6 cellular contexts compared by ENCODE assay signal in the genomic region with DNA sequence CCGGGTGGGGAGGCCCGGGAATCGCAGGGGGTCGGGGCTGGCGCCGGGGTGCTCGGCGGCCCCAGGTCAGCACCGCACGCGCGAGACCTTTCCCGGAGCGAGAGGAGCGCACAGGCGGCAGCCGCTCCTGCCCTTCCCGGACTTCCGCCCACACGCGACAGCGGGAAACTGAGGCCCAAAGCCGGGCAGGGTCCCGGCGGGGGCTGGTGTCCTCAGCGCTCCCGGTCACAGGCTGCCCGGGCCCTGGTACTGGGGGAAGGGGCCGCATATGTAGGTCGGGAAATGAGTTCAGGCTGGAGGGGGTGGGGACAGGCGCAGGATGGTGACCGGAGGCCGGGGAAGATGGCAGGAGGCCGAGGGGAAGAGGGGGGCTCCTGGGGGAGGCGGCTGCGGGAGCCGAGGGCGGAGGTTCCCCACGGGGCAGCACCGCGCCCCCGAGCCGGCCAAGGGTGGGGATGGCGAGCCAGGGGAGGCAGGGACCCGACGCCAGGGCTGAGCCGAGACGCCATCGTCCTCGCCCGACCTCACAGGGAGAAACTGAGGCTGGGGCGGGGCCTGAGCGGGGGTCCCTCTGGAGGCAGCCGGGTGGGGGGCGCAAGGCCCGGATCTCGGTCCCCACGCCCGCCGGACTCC. TPM values are rescaled to one million over a fixed set of nuclear protein-coding genes. Genes with fewer than 3 reads are reported as not detected.
DNase-seq lines count a peak whose midpoint lies in the region; ATAC-seq and TF ChIP-seq lines count a peak whose summit lies in the region.

No MANE protein-coding gene starts in this region.

- peak overlapping the region; percentile 62 for H3K4me3 Mint-ChIP-seq in stimulated activated memory B cell treated with anti-CD40 and anti-IgM and Interleukin-4, amounts not matched to agents 10 μg/mL and 1 μg/mL and 100 μg/mL, for 72 hours

- ATAC-seq in stimulated activated memory B cell treated with anti-CD40 and anti-IgM and Interleukin-4, amounts not matched to agents 10 μg/mL and 1 μg/mL and 100 μg/mL, for 72 hours: no peak

- peaks cover 24% of the 10 kb centered on the region for H3K4me1 Mint-ChIP-seq in stimulated activated memory B cell treated with anti-CD40 and anti-IgM and Interleukin-4, amounts not matched to agents 10 μg/mL and 1 μg/mL and 100 μg/mL, for 72 hours

- no peaks in the 10 kb centered on the region for H3K36me3 Mint-ChIP-seq in stimulated activated memory B cell treated with anti-CD40 and anti-IgM and Interleukin-4, amounts not matched to agents 10 μg/mL and 1 μg/mL and 100 μg/mL, for 72 hours

- DNase-seq in DMS 273 (lab: John Stamatoyannopoulos, UW; ENCODE audit: unreplicated experiment) (peak; percentile 57), DMS 273 treated with DMSO at 0.1 percent for 48 hours (lab: John Stamatoyannopoulos, UW) (no peak), epithelial cell of proximal tubule (ENCODE audit: low read depth) (no peak), inferior parietal cortex (ENCODE audit: extremely low spot score) (no peak)
- DNase-seq in activated CD4-positive, CD25-positive, alpha-beta regulatory T cell treated with anti-CD3 and anti-CD28 coated beads, Interleukin-2, amount 50 U/mL, for 72 hours: no peak

- H3K27me3 Mint-ChIP-seq in stimulated activated memory B cell treated with anti-CD40 and anti-IgM and Interleukin-4, amounts not matched to agents 10 μg/mL and 1 μg/mL and 100 μg/mL, for 72 hours: peaks cover 22% of the 10 kb centered on the region

- TF ChIP-seq CTCF in epithelial cell of proximal tubule (conservative IDR thresholded peaks at IDR 0.05; ENCODE audit: low read depth, low read length): no peak

- H3K4me3 ChIP-seq in epithelial cell of proximal tubule (ENCODE audit: low read depth, low read length): peak overlapping the region; percentile 73

- no peaks in the 10 kb centered on the region for H3K9me3 Mint-ChIP-seq in stimulated activated memory B cell treated with anti-CD40 and anti-IgM and Interleukin-4, amounts not matched to agents 10 μg/mL and 1 μg/mL and 100 μg/mL, for 72 hours

- no peak overlapping the region for H3K27ac Mint-ChIP-seq in stimulated activated memory B cell treated with anti-CD40 and anti-IgM and Interleukin-4, amounts not matched to agents 10 μg/mL and 1 μg/mL and 100 μg/mL, for 72 hours

RNA-seq across cellular contexts. Expression of a gene that starts 0.7 kb away (rescaled TPM):
- 6.8 and 9.7 TPM in 2 replicates for total RNA-seq in epithelial cell of proximal tubule

RNA-seq across cellular contexts. Expression of a gene that starts 4.4 kb away (rescaled TPM):
- 110 and 114 TPM in 2 replicates for total RNA-seq in epithelial cell of proximal tubule

RNA-seq across cellular contexts. Expression of a gene that starts 11.2 kb away (rescaled TPM):
- 44.1 and 66.3 TPM in 2 replicates for total RNA-seq in epithelial cell of proximal tubule

RNA-seq across cellular contexts. Expression of a gene that starts 31.6 kb away (rescaled TPM):
- total RNA-seq in epithelial cell of proximal tubule: 80.4 and 96.9 TPM in 2 replicates

RNA-seq across cellular contexts. Expression of a gene that starts 32.0 kb away (rescaled TPM):
- 165 and 317 TPM in 2 replicates for total RNA-seq in epithelial cell of proximal tubule
